In the genomic region with DNA sequence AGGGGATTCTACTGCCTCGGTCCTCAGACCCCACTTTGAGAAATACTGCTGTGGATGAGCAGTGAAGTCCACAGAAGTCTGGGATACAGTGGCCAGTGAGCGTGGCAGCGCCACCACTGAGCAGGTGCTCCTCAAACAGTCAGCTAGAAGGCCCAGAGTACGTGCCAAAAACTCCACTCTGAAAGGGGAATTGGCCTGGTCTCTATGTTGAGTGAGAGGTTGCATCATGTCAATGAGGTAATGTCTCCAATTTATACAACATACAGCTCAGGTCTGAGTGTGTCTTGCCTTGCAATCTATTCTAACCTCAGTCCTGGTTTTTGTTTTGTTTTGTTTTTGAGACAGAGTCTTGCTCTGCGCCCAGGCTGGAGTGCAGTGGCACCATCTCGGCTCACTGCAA, we compare ENCODE assay signal across 1 cellular context.
TF ChIP-seq lines count a peak whose summit lies in the region.

No MANE protein-coding gene starts in this region.

TF ChIP-seq in K562, 482 proteins besides CTCF, POLR2A, EP300 and RAD21 (continued from another document and continues in another):
- TF ChIP-seq, protein P1, sequence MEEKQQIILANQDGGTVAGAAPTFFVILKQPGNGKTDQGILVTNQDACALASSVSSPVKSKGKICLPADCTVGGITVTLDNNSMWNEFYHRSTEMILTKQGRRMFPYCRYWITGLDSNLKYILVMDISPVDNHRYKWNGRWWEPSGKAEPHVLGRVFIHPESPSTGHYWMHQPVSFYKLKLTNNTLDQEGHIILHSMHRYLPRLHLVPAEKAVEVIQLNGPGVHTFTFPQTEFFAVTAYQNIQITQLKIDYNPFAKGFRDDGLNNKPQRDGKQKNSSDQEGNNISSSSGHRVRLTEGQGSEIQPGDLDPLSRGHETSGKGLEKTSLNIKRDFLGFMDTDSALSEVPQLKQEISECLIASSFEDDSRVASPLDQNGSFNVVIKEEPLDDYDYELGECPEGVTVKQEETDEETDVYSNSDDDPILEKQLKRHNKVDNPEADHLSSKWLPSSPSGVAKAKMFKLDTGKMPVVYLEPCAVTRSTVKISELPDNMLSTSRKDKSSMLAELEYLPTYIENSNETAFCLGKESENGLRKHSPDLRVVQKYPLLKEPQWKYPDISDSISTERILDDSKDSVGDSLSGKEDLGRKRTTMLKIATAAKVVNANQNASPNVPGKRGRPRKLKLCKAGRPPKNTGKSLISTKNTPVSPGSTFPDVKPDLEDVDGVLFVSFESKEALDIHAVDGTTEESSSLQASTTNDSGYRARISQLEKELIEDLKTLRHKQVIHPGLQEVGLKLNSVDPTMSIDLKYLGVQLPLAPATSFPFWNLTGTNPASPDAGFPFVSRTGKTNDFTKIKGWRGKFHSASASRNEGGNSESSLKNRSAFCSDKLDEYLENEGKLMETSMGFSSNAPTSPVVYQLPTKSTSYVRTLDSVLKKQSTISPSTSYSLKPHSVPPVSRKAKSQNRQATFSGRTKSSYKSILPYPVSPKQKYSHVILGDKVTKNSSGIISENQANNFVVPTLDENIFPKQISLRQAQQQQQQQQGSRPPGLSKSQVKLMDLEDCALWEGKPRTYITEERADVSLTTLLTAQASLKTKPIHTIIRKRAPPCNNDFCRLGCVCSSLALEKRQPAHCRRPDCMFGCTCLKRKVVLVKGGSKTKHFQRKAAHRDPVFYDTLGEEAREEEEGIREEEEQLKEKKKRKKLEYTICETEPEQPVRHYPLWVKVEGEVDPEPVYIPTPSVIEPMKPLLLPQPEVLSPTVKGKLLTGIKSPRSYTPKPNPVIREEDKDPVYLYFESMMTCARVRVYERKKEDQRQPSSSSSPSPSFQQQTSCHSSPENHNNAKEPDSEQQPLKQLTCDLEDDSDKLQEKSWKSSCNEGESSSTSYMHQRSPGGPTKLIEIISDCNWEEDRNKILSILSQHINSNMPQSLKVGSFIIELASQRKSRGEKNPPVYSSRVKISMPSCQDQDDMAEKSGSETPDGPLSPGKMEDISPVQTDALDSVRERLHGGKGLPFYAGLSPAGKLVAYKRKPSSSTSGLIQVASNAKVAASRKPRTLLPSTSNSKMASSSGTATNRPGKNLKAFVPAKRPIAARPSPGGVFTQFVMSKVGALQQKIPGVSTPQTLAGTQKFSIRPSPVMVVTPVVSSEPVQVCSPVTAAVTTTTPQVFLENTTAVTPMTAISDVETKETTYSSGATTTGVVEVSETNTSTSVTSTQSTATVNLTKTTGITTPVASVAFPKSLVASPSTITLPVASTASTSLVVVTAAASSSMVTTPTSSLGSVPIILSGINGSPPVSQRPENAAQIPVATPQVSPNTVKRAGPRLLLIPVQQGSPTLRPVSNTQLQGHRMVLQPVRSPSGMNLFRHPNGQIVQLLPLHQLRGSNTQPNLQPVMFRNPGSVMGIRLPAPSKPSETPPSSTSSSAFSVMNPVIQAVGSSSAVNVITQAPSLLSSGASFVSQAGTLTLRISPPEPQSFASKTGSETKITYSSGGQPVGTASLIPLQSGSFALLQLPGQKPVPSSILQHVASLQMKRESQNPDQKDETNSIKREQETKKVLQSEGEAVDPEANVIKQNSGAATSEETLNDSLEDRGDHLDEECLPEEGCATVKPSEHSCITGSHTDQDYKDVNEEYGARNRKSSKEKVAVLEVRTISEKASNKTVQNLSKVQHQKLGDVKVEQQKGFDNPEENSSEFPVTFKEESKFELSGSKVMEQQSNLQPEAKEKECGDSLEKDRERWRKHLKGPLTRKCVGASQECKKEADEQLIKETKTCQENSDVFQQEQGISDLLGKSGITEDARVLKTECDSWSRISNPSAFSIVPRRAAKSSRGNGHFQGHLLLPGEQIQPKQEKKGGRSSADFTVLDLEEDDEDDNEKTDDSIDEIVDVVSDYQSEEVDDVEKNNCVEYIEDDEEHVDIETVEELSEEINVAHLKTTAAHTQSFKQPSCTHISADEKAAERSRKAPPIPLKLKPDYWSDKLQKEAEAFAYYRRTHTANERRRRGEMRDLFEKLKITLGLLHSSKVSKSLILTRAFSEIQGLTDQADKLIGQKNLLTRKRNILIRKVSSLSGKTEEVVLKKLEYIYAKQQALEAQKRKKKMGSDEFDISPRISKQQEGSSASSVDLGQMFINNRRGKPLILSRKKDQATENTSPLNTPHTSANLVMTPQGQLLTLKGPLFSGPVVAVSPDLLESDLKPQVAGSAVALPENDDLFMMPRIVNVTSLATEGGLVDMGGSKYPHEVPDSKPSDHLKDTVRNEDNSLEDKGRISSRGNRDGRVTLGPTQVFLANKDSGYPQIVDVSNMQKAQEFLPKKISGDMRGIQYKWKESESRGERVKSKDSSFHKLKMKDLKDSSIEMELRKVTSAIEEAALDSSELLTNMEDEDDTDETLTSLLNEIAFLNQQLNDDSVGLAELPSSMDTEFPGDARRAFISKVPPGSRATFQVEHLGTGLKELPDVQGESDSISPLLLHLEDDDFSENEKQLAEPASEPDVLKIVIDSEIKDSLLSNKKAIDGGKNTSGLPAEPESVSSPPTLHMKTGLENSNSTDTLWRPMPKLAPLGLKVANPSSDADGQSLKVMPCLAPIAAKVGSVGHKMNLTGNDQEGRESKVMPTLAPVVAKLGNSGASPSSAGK (IDR thresholded peaks at IDR 0.05): no peak
- TF ChIP-seq CTBP1 (IDR thresholded peaks at IDR 0.05; ENCODE audit: borderline replicate concordance) (peak; percentile 28; the same call in 1 of the 2 replicates), BCOR (IDR thresholded peaks at IDR 0.05) (no peak), ZNF75A (CRISPR knock-in tag; IDR thresholded peaks at IDR 0.05) (no peak), EZH2 (IDR thresholded peaks at IDR 0.05; ENCODE audit: borderline replicate concordance, low read depth, low read length) (no peak), KDM1A (IDR thresholded peaks at IDR 0.05) (no peak), ARNT (IDR thresholded peaks at IDR 0.05) (no peak), CBFB (CRISPR knock-in tag; IDR thresholded peaks at IDR 0.05) (no peak), SOX6 (IDR thresholded peaks at IDR 0.05) (no peak; the same call in 1 of the 2 replicates), ZNF766 (CRISPR knock-in tag; conservative IDR thresholded peaks at IDR 0.05) (peak; percentile 53), NRF1 (conservative IDR thresholded peaks at IDR 0.05 in 1 of 2, IDR thresholded peaks at IDR 0.05 in 1 of 2) (peak in 1 of 2 experiments; percentile 33; a peak in 1 of 4 replicates), MBD2 (IDR thresholded peaks at IDR 0.05; ENCODE audit: borderline replicate concordance, low read depth) (no peak), POLR2AphosphoS5 (IDR thresholded peaks at IDR 0.05; ENCODE audit: control insufficient read depth, insufficient read depth, low read depth, low read length) (no peak), KDM5B (IDR thresholded peaks at IDR 0.05; ENCODE audit: insufficient replicate concordance, low read depth, low read length) (no peak), BHLHE40 (IDR thresholded peaks at IDR 0.05; ENCODE audit: low read length) (no peak), ZNF589 (CRISPR knock-in tag; IDR thresholded peaks at IDR 0.05; ENCODE audit: low read depth) (no peak)
- TF ChIP-seq, protein P2, sequence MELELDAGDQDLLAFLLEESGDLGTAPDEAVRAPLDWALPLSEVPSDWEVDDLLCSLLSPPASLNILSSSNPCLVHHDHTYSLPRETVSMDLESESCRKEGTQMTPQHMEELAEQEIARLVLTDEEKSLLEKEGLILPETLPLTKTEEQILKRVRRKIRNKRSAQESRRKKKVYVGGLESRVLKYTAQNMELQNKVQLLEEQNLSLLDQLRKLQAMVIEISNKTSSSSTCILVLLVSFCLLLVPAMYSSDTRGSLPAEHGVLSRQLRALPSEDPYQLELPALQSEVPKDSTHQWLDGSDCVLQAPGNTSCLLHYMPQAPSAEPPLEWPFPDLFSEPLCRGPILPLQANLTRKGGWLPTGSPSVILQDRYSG (tag; conservative IDR thresholded peaks at IDR 0.05; ENCODE audit: low read depth): no peak
- TF ChIP-seq, protein P3, sequence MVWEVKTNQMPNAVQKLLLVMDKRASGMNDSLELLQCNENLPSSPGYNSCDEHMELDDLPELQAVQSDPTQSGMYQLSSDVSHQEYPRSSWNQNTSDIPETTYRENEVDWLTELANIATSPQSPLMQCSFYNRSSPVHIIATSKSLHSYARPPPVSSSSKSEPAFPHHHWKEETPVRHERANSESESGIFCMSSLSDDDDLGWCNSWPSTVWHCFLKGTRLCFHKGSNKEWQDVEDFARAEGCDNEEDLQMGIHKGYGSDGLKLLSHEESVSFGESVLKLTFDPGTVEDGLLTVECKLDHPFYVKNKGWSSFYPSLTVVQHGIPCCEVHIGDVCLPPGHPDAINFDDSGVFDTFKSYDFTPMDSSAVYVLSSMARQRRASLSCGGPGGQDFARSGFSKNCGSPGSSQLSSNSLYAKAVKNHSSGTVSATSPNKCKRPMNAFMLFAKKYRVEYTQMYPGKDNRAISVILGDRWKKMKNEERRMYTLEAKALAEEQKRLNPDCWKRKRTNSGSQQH (CRISPR knock-in tag; IDR thresholded peaks at IDR 0.05): no peak
- TF ChIP-seq, protein P4, sequence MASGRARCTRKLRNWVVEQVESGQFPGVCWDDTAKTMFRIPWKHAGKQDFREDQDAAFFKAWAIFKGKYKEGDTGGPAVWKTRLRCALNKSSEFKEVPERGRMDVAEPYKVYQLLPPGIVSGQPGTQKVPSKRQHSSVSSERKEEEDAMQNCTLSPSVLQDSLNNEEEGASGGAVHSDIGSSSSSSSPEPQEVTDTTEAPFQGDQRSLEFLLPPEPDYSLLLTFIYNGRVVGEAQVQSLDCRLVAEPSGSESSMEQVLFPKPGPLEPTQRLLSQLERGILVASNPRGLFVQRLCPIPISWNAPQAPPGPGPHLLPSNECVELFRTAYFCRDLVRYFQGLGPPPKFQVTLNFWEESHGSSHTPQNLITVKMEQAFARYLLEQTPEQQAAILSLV (tag; IDR thresholded peaks at IDR 0.05): no peak
- TF ChIP-seq, protein P5, sequence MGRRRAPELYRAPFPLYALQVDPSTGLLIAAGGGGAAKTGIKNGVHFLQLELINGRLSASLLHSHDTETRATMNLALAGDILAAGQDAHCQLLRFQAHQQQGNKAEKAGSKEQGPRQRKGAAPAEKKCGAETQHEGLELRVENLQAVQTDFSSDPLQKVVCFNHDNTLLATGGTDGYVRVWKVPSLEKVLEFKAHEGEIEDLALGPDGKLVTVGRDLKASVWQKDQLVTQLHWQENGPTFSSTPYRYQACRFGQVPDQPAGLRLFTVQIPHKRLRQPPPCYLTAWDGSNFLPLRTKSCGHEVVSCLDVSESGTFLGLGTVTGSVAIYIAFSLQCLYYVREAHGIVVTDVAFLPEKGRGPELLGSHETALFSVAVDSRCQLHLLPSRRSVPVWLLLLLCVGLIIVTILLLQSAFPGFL (CRISPR knock-in tag; IDR thresholded peaks at IDR 0.05): no peak
- TF ChIP-seq, protein P6, sequence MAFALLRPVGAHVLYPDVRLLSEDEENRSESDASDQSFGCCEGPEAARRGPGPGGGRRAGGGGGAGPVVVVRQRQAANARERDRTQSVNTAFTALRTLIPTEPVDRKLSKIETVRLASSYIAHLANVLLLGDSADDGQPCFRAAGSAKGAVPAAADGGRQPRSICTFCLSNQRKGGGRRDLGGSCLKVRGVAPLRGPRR (CRISPR knock-in tag; IDR thresholded peaks at IDR 0.05): no peak
- TF ChIP-seq, protein P7, sequence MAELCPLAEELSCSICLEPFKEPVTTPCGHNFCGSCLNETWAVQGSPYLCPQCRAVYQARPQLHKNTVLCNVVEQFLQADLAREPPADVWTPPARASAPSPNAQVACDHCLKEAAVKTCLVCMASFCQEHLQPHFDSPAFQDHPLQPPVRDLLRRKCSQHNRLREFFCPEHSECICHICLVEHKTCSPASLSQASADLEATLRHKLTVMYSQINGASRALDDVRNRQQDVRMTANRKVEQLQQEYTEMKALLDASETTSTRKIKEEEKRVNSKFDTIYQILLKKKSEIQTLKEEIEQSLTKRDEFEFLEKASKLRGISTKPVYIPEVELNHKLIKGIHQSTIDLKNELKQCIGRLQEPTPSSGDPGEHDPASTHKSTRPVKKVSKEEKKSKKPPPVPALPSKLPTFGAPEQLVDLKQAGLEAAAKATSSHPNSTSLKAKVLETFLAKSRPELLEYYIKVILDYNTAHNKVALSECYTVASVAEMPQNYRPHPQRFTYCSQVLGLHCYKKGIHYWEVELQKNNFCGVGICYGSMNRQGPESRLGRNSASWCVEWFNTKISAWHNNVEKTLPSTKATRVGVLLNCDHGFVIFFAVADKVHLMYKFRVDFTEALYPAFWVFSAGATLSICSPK (IDR thresholded peaks at IDR 0.05; ENCODE audit: borderline replicate concordance): no peak
- TF ChIP-seq, protein P8, sequence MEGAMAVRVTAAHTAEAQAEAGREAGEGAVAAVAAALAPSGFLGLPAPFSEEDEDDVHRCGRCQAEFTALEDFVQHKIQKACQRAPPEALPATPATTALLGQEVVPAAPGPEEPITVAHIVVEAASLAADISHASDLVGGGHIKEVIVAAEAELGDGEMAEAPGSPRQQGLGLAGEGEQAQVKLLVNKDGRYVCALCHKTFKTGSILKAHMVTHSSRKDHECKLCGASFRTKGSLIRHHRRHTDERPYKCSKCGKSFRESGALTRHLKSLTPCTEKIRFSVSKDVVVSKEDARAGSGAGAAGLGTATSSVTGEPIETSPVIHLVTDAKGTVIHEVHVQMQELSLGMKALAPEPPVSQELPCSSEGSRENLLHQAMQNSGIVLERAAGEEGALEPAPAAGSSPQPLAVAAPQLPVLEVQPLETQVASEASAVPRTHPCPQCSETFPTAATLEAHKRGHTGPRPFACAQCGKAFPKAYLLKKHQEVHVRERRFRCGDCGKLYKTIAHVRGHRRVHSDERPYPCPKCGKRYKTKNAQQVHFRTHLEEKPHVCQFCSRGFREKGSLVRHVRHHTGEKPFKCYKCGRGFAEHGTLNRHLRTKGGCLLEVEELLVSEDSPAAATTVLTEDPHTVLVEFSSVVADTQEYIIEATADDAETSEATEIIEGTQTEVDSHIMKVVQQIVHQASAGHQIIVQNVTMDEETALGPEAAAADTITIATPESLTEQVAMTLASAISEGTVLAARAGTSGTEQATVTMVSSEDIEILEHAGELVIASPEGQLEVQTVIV (CRISPR knock-in tag; IDR thresholded peaks at IDR 0.05; ENCODE audit: borderline replicate concordance): no peak
- TF ChIP-seq, protein P9, sequence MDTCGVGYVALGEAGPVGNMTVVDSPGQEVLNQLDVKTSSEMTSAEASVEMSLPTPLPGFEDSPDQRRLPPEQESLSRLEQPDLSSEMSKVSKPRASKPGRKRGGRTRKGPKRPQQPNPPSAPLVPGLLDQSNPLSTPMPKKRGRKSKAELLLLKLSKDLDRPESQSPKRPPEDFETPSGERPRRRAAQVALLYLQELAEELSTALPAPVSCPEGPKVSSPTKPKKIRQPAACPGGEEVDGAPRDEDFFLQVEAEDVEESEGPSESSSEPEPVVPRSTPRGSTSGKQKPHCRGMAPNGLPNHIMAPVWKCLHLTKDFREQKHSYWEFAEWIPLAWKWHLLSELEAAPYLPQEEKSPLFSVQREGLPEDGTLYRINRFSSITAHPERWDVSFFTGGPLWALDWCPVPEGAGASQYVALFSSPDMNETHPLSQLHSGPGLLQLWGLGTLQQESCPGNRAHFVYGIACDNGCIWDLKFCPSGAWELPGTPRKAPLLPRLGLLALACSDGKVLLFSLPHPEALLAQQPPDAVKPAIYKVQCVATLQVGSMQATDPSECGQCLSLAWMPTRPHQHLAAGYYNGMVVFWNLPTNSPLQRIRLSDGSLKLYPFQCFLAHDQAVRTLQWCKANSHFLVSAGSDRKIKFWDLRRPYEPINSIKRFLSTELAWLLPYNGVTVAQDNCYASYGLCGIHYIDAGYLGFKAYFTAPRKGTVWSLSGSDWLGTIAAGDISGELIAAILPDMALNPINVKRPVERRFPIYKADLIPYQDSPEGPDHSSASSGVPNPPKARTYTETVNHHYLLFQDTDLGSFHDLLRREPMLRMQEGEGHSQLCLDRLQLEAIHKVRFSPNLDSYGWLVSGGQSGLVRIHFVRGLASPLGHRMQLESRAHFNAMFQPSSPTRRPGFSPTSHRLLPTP (IDR thresholded peaks at IDR 0.05; ENCODE audit: borderline replicate concordance, extremely low read depth, insufficient read length): no peak
- TF ChIP-seq, protein P10, sequence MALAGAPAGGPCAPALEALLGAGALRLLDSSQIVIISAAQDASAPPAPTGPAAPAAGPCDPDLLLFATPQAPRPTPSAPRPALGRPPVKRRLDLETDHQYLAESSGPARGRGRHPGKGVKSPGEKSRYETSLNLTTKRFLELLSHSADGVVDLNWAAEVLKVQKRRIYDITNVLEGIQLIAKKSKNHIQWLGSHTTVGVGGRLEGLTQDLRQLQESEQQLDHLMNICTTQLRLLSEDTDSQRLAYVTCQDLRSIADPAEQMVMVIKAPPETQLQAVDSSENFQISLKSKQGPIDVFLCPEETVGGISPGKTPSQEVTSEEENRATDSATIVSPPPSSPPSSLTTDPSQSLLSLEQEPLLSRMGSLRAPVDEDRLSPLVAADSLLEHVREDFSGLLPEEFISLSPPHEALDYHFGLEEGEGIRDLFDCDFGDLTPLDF (CRISPR knock-in tag; IDR thresholded peaks at IDR 0.05): no peak
